ENCODE assay signal across 29 cellular contexts in genomic region chr6:131309437-131309836, GRCh38.
"Had no signal": no experiment of that assay in that cellular context is flagged by ENCODE, and none has a peak within 500 bp of the region (broad histone marks: within the 10 kb centered on the region; RNA-seq: fewer than 3 reads in every experiment).

No MANE protein-coding gene starts in this region.

- H3K4me3 Mint-ChIP-seq: natural killer cell; nephron; neural progenitor cell; stimulated activated effector memory CD8-positive, alpha-beta T cell treated with anti-CD3 and anti-CD28 coated beads, Interleukin-12 subunit alpha, Interleukin-12 subunit beta, amount 100 ng/mL, for 72 hours; stimulated activated naive B cell treated with anti-CD40 and anti-IgM and Interleukin-4, amounts not matched to agents 10 μg/mL and 1 μg/mL and 100 μg/mL, for 72 hours; stimulated activated naive CD8-positive, alpha-beta T cell treated with anti-CD3 and anti-CD28 coated beads, Interleukin-15, Interleukin-2, amounts not matched to agents 100 ng/mL and 50 ng/mL, for 24 hours; type B pancreatic cell had no signal

- H3K27me3 Mint-ChIP-seq: stimulated activated naive B cell treated with anti-CD40 and anti-IgM and Interleukin-4, amounts not matched to agents 10 μg/mL and 1 μg/mL and 100 μg/mL, for 72 hours; stimulated activated naive CD8-positive, alpha-beta T cell treated with anti-CD3 and anti-CD28 coated beads, Interleukin-15, Interleukin-2, amounts not matched to agents 100 ng/mL and 50 ng/mL, for 24 hours; type B pancreatic cell had no signal

- ATAC-seq: natural killer cell; psoas muscle; right cardiac atrium; right lobe of liver; stimulated activated effector memory CD8-positive, alpha-beta T cell treated with anti-CD3 and anti-CD28 coated beads, Interleukin-12 subunit alpha, Interleukin-12 subunit beta, amount 100 ng/mL, for 72 hours; stimulated activated naive B cell treated with anti-CD40 and anti-IgM and Interleukin-4, amounts not matched to agents 10 μg/mL and 1 μg/mL and 100 μg/mL, for 72 hours; upper lobe of right lung had no signal

- H3K4me1 Mint-ChIP-seq: natural killer cell; neural progenitor cell; stimulated activated effector memory CD8-positive, alpha-beta T cell treated with anti-CD3 and anti-CD28 coated beads, Interleukin-12 subunit alpha, Interleukin-12 subunit beta, amount 100 ng/mL, for 72 hours; stimulated activated naive B cell treated with anti-CD40 and anti-IgM and Interleukin-4, amounts not matched to agents 10 μg/mL and 1 μg/mL and 100 μg/mL, for 72 hours had no signal

- H3K36me3 ChIP-seq: neural progenitor cell, ovary, right lobe of liver, sigmoid colon, suprapubic skin, tibial artery, transverse colon, upper lobe of right lung, uterus had no signal

- H3K36me3 Mint-ChIP-seq: neural progenitor cell; stimulated activated effector memory CD8-positive, alpha-beta T cell treated with anti-CD3 and anti-CD28 coated beads, Interleukin-12 subunit alpha, Interleukin-12 subunit beta, amount 100 ng/mL, for 72 hours; type B pancreatic cell had no signal

- H3K27ac Mint-ChIP-seq: natural killer cell; nephron; neural progenitor cell; progenitor cell of endocrine pancreas; stimulated activated effector memory CD8-positive, alpha-beta T cell treated with anti-CD3 and anti-CD28 coated beads, Interleukin-12 subunit alpha, Interleukin-12 subunit beta, amount 100 ng/mL, for 72 hours; stimulated activated naive B cell treated with anti-CD40 and anti-IgM and Interleukin-4, amounts not matched to agents 10 μg/mL and 1 μg/mL and 100 μg/mL, for 72 hours; stimulated activated naive CD8-positive, alpha-beta T cell treated with anti-CD3 and anti-CD28 coated beads, Interleukin-15, Interleukin-2, amounts not matched to agents 100 ng/mL and 50 ng/mL, for 24 hours; type B pancreatic cell had no signal

- DNase-seq: natural killer cell; occipital lobe; ovary; posterior cingulate gyrus; psoas muscle; right cardiac atrium; right lobe of liver; sigmoid colon; small intestine; stimulated activated CD4-positive, alpha-beta T cell treated with anti-CD3 and anti-CD28 coated beads, Interleukin-15, amount 100 ng/mL, for 24 hours; stimulated activated CD4-positive, alpha-beta T cell treated with anti-CD3 and anti-CD28 coated beads, Interleukin-2, amount 100 ng/mL, for 24 hours; stimulated activated CD4-positive, alpha-beta T cell treated with anti-CD3 and anti-CD28 coated beads, Interleukin-2, amount 100 ng/mL, for 48 hours; stimulated activated CD4-positive, alpha-beta T cell treated with anti-CD3 and anti-CD28 coated beads, Interleukin-4, amount 100 ng/mL, for 24 hours; stimulated activated naive B cell treated with anti-CD40 and anti-IgM and Interleukin-4, amounts not matched to agents 10 μg/mL and 1 μg/mL and 100 μg/mL, for 72 hours; stimulated activated naive CD4-positive, alpha-beta T cell treated with Interleukin-2 at 50 U/mL for 16 hours; substantia nigra; testis; tibial artery; transverse colon; upper lobe of right lung; uterus had no signal

- H3K4me3 ChIP-seq: neural progenitor cell, ovary, psoas muscle, right lobe of liver, sigmoid colon, suprapubic skin, testis, tibial artery, transverse colon, upper lobe of right lung, uterus had no signal

- H3K4me1 ChIP-seq: neural progenitor cell, parathyroid adenoma, right lobe of liver, sigmoid colon, suprapubic skin, testis, tibial artery, transverse colon, upper lobe of right lung, uterus had no signal

- H3K27ac ChIP-seq: neural progenitor cell, ovary, parathyroid adenoma, psoas muscle, right lobe of liver, sigmoid colon, suprapubic skin, testis, tibial artery, transverse colon, upper lobe of right lung, uterus had no signal

- H3K9me3 ChIP-seq: ovary, psoas muscle, right lobe of liver, suprapubic skin, testis, uterus had no signal
